1 cellular context compared by ENCODE assay signal in genomic region chr20:472889-473292, GRCh38.
TF ChIP-seq lines count a peak whose summit lies in the region.

No MANE protein-coding gene starts in this region.

TF ChIP-seq in H1, 55 proteins besides CTCF, POLR2A, EP300 and RAD21:
- TF ChIP-seq GTF2F1 (IDR thresholded peaks at IDR 0.05; ENCODE audit: borderline replicate concordance, low read depth, low read length) (0 out of 2 replicates have a peak, but pooled peaks have one; percentile 23), USF2 (IDR thresholded peaks at IDR 0.05; ENCODE audit: low read length) (no peak), ATF3 (IDR thresholded peaks at IDR 0.05; ENCODE audit: insufficient read depth, low read depth, low read length) (no peak), TAF7 (optimal IDR thresholded peaks at IDR 0.05; ENCODE audit: borderline replicate concordance, low read depth, low read length) (no peak), RFX5 (IDR thresholded peaks at IDR 0.05; ENCODE audit: borderline replicate concordance, low read depth, low read length) (no peak), YY1 (IDR thresholded peaks at IDR 0.05; ENCODE audit: low read depth, low read length) (no peak), RNF2 (IDR thresholded peaks at IDR 0.05; ENCODE audit: borderline replicate concordance, low read depth, low read length, missing control alignments, poor library complexity, severe bottlenecking) (no peak), TBP (IDR thresholded peaks at IDR 0.05; ENCODE audit: low read depth, low read length) (no peak), SIX5 (IDR thresholded peaks at IDR 0.05; ENCODE audit: low read depth, low read length) (no peak), PHF8 (conservative IDR thresholded peaks at IDR 0.05; ENCODE audit: low read depth, low read length) (no peak), CHD7 (IDR thresholded peaks at IDR 0.05; ENCODE audit: insufficient replicate concordance, low read length) (no peak), POLR2AphosphoS5 (IDR thresholded peaks at IDR 0.05; ENCODE audit: low read depth, low read length) (peak; percentile 62; the same call in 1 of the 2 replicates), EZH2 (IDR thresholded peaks at IDR 0.05; ENCODE audit: low read depth, low read length, severe bottlenecking) (no peak), JUND (IDR thresholded peaks at IDR 0.05; ENCODE audit: low read length) (no peak)
